ENCODE assay signal across 8 cellular contexts in genomic region chr10:43105119-43105792, GRCh38. TPM values are rescaled to one million over a fixed set of nuclear protein-coding genes. Genes with fewer than 3 reads are reported as not detected.
A peak's percentile ranks its signal among the peaks of the same experiment; 100 is the strongest.
DNase-seq lines count a peak whose midpoint lies in the region; ATAC-seq, FAIRE-seq and TF ChIP-seq lines count a peak whose summit lies in the region.

No MANE protein-coding gene starts in this region.

- H3K4me3 ChIP-seq in ACC112 (ENCODE audit: low read depth, low read length) (peak overlapping the region; percentile 85), HepG2 (replicated peaks in 1 of 3; ENCODE audit: insufficient read depth in 1 of 3, low read depth in 2 of 3, low read length in 3 of 3) (peak overlapping the region; percentile 32 to 62 (median 39); a peak in 4 of 6 replicates)

- ATAC-seq in GM18511 (IDR thresholded peaks at IDR 0.05; ENCODE audit: unreplicated experiment) (peak; percentile 85), HG03039 (IDR thresholded peaks at IDR 0.05; ENCODE audit: unreplicated experiment) (peak; percentile 75), HepG2 (peak; percentile 90)

- peaks cover 21% of the 10 kb centered on the region for H3K27me3 Mint-ChIP-seq in activated CD4-positive, alpha-beta T cell treated with anti-CD3 and anti-CD28 coated beads, Interleukin-2, amount 10 ng/mL, durations not matched to agents 7 days and 5 days
- peaks cover 35% of the 10 kb centered on the region for H3K27me3 Mint-ChIP-seq in dendritic cell treated with granulocyte-macrophage colony-stimulating factor and Interleukin-4, amounts not matched to agents 40 ng/mL and 50 ng/mL, for 4 days

- no peak for FAIRE-seq in HepG2 (lab: Jason Lieb, UNC)

- H3K27me3 ChIP-seq in ACC112 (ENCODE audit: insufficient read depth, low read length) = peaks cover 31% of the 10 kb centered on the region
- peaks cover 0 to 39% of the 10 kb centered on the region in 2 experiments; a peak in 3 of 5 replicates for H3K27me3 ChIP-seq in HepG2 (ENCODE audit: control insufficient read depth in 1 of 2, insufficient read depth in 2 of 2, low read length in 2 of 2)

- H2AFZ ChIP-seq in ACC112 (ENCODE audit: low read length, unreplicated experiment) (peak overlapping the region; percentile 92), HepG2 (ENCODE audit: low read length) (no peak overlapping the region)

- TF ChIP-seq CTCF in HepG2 (CRISPR knock-in tag; IDR thresholded peaks at IDR 0.05) = peak; percentile 96

- BruUV-seq in HepG2 (replicated peaks; lab: Mats Ljungman, UMichigan) = no TSS peak

- H3K4me1 Mint-ChIP-seq in activated CD4-positive, alpha-beta T cell treated with anti-CD3 and anti-CD28 coated beads, Interleukin-2, amount 10 ng/mL, durations not matched to agents 7 days and 5 days = peaks cover 24% of the 10 kb centered on the region
- peaks cover 47% of the 10 kb centered on the region for H3K4me1 Mint-ChIP-seq in dendritic cell treated with granulocyte-macrophage colony-stimulating factor and Interleukin-4, amounts not matched to agents 40 ng/mL and 50 ng/mL, for 4 days (ENCODE audit: low read depth)

- in situ Hi-C loops in HepG2 (cut with HindIII; ENCODE audit: extremely low pct_ligation_motif_present, low pct_unique_long_range_greater_than_20kb) = loop anchor here (5.0 kb wide), 1 partner anchor 233 kb away; no protein-coding TSS in a partner anchor

- H3K27ac Mint-ChIP-seq in activated CD4-positive, alpha-beta T cell treated with anti-CD3 and anti-CD28 coated beads, Interleukin-2, amount 10 ng/mL, durations not matched to agents 7 days and 5 days = peak overlapping the region; percentile 9
- peak overlapping the region; percentile 75 for H3K27ac Mint-ChIP-seq in dendritic cell treated with granulocyte-macrophage colony-stimulating factor and Interleukin-4, amounts not matched to agents 40 ng/mL and 50 ng/mL, for 4 days

- no peak overlapping the region for H3K9ac ChIP-seq in HepG2 (ENCODE audit: insufficient read depth, low read depth, low read length)

- intact Hi-C loops in dendritic cell treated with granulocyte-macrophage colony-stimulating factor and Interleukin-4, amounts not matched to agents 40 ng/mL and 50 ng/mL, for 4 days (cut with micrococcal nuclease) = loop anchor here (1.0 to 2.0 kb wide), 3 partner anchors 13 to 352 kb away; no protein-coding TSS in a partner anchor
- intact Hi-C loops in HepG2 (cut with micrococcal nuclease; ENCODE audit: unreplicated experiment) = loop anchor here (1.0 kb wide), 1 partner anchor 239 kb away; no protein-coding TSS in a partner anchor

- H3K36me3 Mint-ChIP-seq in activated CD4-positive, alpha-beta T cell treated with anti-CD3 and anti-CD28 coated beads, Interleukin-2, amount 10 ng/mL, durations not matched to agents 7 days and 5 days (ENCODE audit: low read depth) = no peaks in the 10 kb centered on the region
- H3K36me3 Mint-ChIP-seq in dendritic cell treated with granulocyte-macrophage colony-stimulating factor and Interleukin-4, amounts not matched to agents 40 ng/mL and 50 ng/mL, for 4 days (ENCODE audit: low read depth) = no peaks in the 10 kb centered on the region

- TF ChIP-seq EP300 in HepG2 (IDR thresholded peaks at IDR 0.05; ENCODE audit: low read depth in 2 of 2, low read length in 2 of 2) (no peak), HepG2 (CRISPR knock-in tag; IDR thresholded peaks at IDR 0.05; ENCODE audit: borderline replicate concordance) (no peak)

- no peaks in the 10 kb centered on the region for H3K9me3 ChIP-seq in HepG2 (ENCODE audit: low read length)

- 18% methylated on average over 36 of the region's 64 CpGs for WGBS in HepG2 (ENCODE audit: low lambda C conversion rate)

- CTCF ChIA-PET in activated CD4-positive, alpha-beta T cell treated with anti-CD3 and anti-CD28 coated beads, Interleukin-2, amount 10 ng/mL, durations not matched to agents 7 days and 5 days (lab: Charles Lee) = interaction anchor here (0.6 to 1.6 kb wide), 9 partner anchors 10 to 603 kb away, joined by 3 to 7 read pairs (median 3); no protein-coding TSS in a partner anchor
- CTCF ChIA-PET in HepG2 (lab: Yijun Ruan, JAX; ENCODE audit: low intra/inter-chr PET ratio, low total read pairs) = interaction anchor here (2.2 kb wide), 1 partner anchor 239 kb away, joined by 28 read pairs; no protein-coding TSS in a partner anchor

- peak overlapping the region; percentile 78 for H3K4me2 ChIP-seq in HepG2 (ENCODE audit: low read depth, low read length)

- H3K9me3 Mint-ChIP-seq in activated CD4-positive, alpha-beta T cell treated with anti-CD3 and anti-CD28 coated beads, Interleukin-2, amount 10 ng/mL, durations not matched to agents 7 days and 5 days = no peaks in the 10 kb centered on the region
- no peaks in the 10 kb centered on the region for H3K9me3 Mint-ChIP-seq in dendritic cell treated with granulocyte-macrophage colony-stimulating factor and Interleukin-4, amounts not matched to agents 40 ng/mL and 50 ng/mL, for 4 days

- POLR2A ChIA-PET in activated CD4-positive, alpha-beta T cell treated with anti-CD3 and anti-CD28 coated beads, Interleukin-2, amount 10 ng/mL, durations not matched to agents 7 days and 5 days (lab: Charles Lee) = no interaction called here
- POLR2A ChIA-PET in HepG2 (lab: Yijun Ruan, JAX) = no interaction called here

- TF ChIP-seq POLR2A in HepG2 (IDR thresholded peaks at IDR 0.05; ENCODE audit: insufficient read depth in 1 of 2, low read depth in 2 of 2, low read length in 2 of 2) = no peak

- no peaks in the 10 kb centered on the region for H3K36me3 ChIP-seq in ACC112 (ENCODE audit: insufficient read depth, low read length)
- H3K36me3 ChIP-seq in HepG2 (replicated peaks in 1 of 2; ENCODE audit: control insufficient read depth in 1 of 2, insufficient read depth in 2 of 2, low read length in 2 of 2) = no peaks in the 10 kb centered on the region

- H3K4me1 ChIP-seq in ACC112 (ENCODE audit: control insufficient read depth, insufficient read depth, low read length, unreplicated experiment) = no peaks in the 10 kb centered on the region
- H3K4me1 ChIP-seq in HepG2 (ENCODE audit: insufficient read depth, low read length) = peaks cover 11% of the 10 kb centered on the region

- peak; percentile 97 for TF ChIP-seq RAD21 in HepG2 (CRISPR knock-in tag; IDR thresholded peaks at IDR 0.05)

- DNase-seq in NCI-H226 (peak; percentile 61), HepG2 (ENCODE audit: low spot score) (peak; percentile 36)
- peak; percentile 72 for DNase-seq in activated CD4-positive, alpha-beta T cell treated with anti-CD3 and anti-CD28 coated beads, Interleukin-2, amount 10 ng/mL, durations not matched to agents 7 days and 5 days
- DNase-seq in stimulated activated CD4-positive, alpha-beta T cell treated with anti-CD3 and anti-CD28 coated beads, Interleukin-1b, Interleukin-23, amount 100 ng/mL, for 48 hours = peak; percentile 77

- H3K4me3 Mint-ChIP-seq in activated CD4-positive, alpha-beta T cell treated with anti-CD3 and anti-CD28 coated beads, Interleukin-2, amount 10 ng/mL, durations not matched to agents 7 days and 5 days = peak overlapping the region; percentile 60
- peak overlapping the region; percentile 75 for H3K4me3 Mint-ChIP-seq in dendritic cell treated with granulocyte-macrophage colony-stimulating factor and Interleukin-4, amounts not matched to agents 40 ng/mL and 50 ng/mL, for 4 days

- H3K27ac ChIP-seq in ACC112 (ENCODE audit: low read depth, low read length) (no peak overlapping the region), HepG2 (ENCODE audit: extremely low read length, insufficient read depth, low read length) (no peak overlapping the region)

- H3K79me2 ChIP-seq in ACC112 (ENCODE audit: control insufficient read depth, insufficient read depth, low read length, unreplicated experiment) = no peaks in the 10 kb centered on the region
- H3K79me2 ChIP-seq in HepG2 (ENCODE audit: insufficient read depth, low read length) = no peaks in the 10 kb centered on the region

- H4K20me1 ChIP-seq in HepG2 (ENCODE audit: insufficient read depth, low read length) = no peaks in the 10 kb centered on the region

RNA-seq across cellular contexts. Expression of gene RET, which starts 28.4 kb away (rescaled TPM):
- under 1 TPM; 0.10 TPM for total RNA-seq in activated CD4-positive, alpha-beta T cell treated with anti-CD3 and anti-CD28 coated beads, Interleukin-2, amount 10 ng/mL, durations not matched to agents 7 days and 5 days
- total RNA-seq in HepG2 (2016; rRNA removed; fragmentation: Illumina TruSeq; extraction: Trizol) = 0.02 TPM in 1 of 2 replicates, not detected in the other
- not detected in 2 replicates for total RNA-seq in HepG2 (2016; cell fraction: cytosol; rRNA removed; fragmentation: Illumina TruSeq; extraction: Trizol; ENCODE audit: low read depth)
- not detected in 2 replicates for total RNA-seq in HepG2 (2016; cell fraction: insoluble cytoplasmic fraction; rRNA removed; fragmentation: Illumina TruSeq; extraction: Trizol)
- total RNA-seq in HepG2 (2016; cell fraction: membrane; rRNA removed; fragmentation: Illumina TruSeq; extraction: Trizol) = not detected in 2 replicates
- not detected in 2 replicates for total RNA-seq in HepG2 (2016; cell fraction: nucleus; rRNA removed; fragmentation: Illumina TruSeq; extraction: Trizol)
- polyA plus RNA-seq in HepG2 (2011; rRNA removed) = not detected in 2 replicates
- polyA plus RNA-seq in HepG2 (2011; cell fraction: cytosol; rRNA removed) = not detected in 2 replicates
- polyA plus RNA-seq in HepG2 (2011; cell fraction: nucleus; rRNA removed) = not detected in 2 replicates
- polyA plus RNA-seq in HepG2 (2012) = 0.03 TPM in 1 of 2 replicates, not detected in the other
- polyA plus RNA-seq in HepG2 (2016; cell fraction: cytosol; fragmentation: Illumina TruSeq; extraction: Trizol; ENCODE audit: low read depth) = not detected in 2 replicates
- polyA plus RNA-seq in HepG2 (2016; cell fraction: insoluble cytoplasmic fraction; fragmentation: Illumina TruSeq; extraction: Trizol; ENCODE audit: low read depth) = not detected in 2 replicates
- not detected in 2 replicates for polyA plus RNA-seq in HepG2 (2016; cell fraction: membrane; fragmentation: Illumina TruSeq; extraction: Trizol; ENCODE audit: low read depth)
- not detected in 2 replicates for polyA plus RNA-seq in HepG2 (2016; cell fraction: nucleus; fragmentation: Illumina TruSeq; extraction: Trizol; ENCODE audit: insufficient read depth, low read depth)
- 0.04 TPM in 1 of 2 replicates, not detected in the other for polyA minus RNA-seq in HepG2 (2011; rRNA and poly(A)+ RNA removed; ENCODE audit: low replicate concordance)
- not detected in 2 replicates for polyA minus RNA-seq in HepG2 (2011; cell fraction: cytosol; rRNA and poly(A)+ RNA removed)
- polyA minus RNA-seq in HepG2 (2011; cell fraction: nucleus; rRNA and poly(A)+ RNA removed) = not detected in 2 replicates

RNA-seq across cellular contexts. Expression of gene CSGALNACT2, which starts 33.0 kb away (rescaled TPM):
- total RNA-seq in activated CD4-positive, alpha-beta T cell treated with anti-CD3 and anti-CD28 coated beads, Interleukin-2, amount 10 ng/mL, durations not matched to agents 7 days and 5 days = 10 to 100 TPM; 36.2 to 41.0 TPM
- total RNA-seq in HepG2 (2016; rRNA removed; fragmentation: Illumina TruSeq; extraction: Trizol) = 3.3 and 3.6 TPM in 2 replicates
- 9.3 and 11.5 TPM in 2 replicates for total RNA-seq in HepG2 (2016; cell fraction: cytosol; rRNA removed; fragmentation: Illumina TruSeq; extraction: Trizol; ENCODE audit: low read depth)
- 3.5 and 3.7 TPM in 2 replicates for total RNA-seq in HepG2 (2016; cell fraction: insoluble cytoplasmic fraction; rRNA removed; fragmentation: Illumina TruSeq; extraction: Trizol)
- total RNA-seq in HepG2 (2016; cell fraction: membrane; rRNA removed; fragmentation: Illumina TruSeq; extraction: Trizol) = 9.4 and 11.4 TPM in 2 replicates
- 4.3 and 4.5 TPM in 2 replicates for total RNA-seq in HepG2 (2016; cell fraction: nucleus; rRNA removed; fragmentation: Illumina TruSeq; extraction: Trizol)
- 7.1 and 8.2 TPM in 2 replicates for polyA plus RNA-seq in HepG2 (2011; rRNA removed)
- polyA plus RNA-seq in HepG2 (2011; cell fraction: cytosol; rRNA removed) = 3.4 and 6.9 TPM in 2 replicates
- polyA plus RNA-seq in HepG2 (2011; cell fraction: nucleus; rRNA removed) = 5.3 and 8.7 TPM in 2 replicates
- 5.8 and 10.3 TPM in 2 replicates for polyA plus RNA-seq in HepG2 (2012)
- polyA plus RNA-seq in HepG2 (2016; cell fraction: cytosol; fragmentation: Illumina TruSeq; extraction: Trizol; ENCODE audit: low read depth) = 1.3 and 1.5 TPM in 2 replicates
- polyA plus RNA-seq in HepG2 (2016; cell fraction: insoluble cytoplasmic fraction; fragmentation: Illumina TruSeq; extraction: Trizol; ENCODE audit: low read depth) = 5.7 TPM in 2 replicates
- 3.9 and 4.4 TPM in 2 replicates for polyA plus RNA-seq in HepG2 (2016; cell fraction: membrane; fragmentation: Illumina TruSeq; extraction: Trizol; ENCODE audit: low read depth)
- 10.6 and 11.0 TPM in 2 replicates for polyA plus RNA-seq in HepG2 (2016; cell fraction: nucleus; fragmentation: Illumina TruSeq; extraction: Trizol; ENCODE audit: insufficient read depth, low read depth)
- 3.1 and 4.4 TPM in 2 replicates for polyA minus RNA-seq in HepG2 (2011; rRNA and poly(A)+ RNA removed; ENCODE audit: low replicate concordance)
- 5.9 and 8.1 TPM in 2 replicates for polyA minus RNA-seq in HepG2 (2011; cell fraction: cytosol; rRNA and poly(A)+ RNA removed)
- polyA minus RNA-seq in HepG2 (2011; cell fraction: nucleus; rRNA and poly(A)+ RNA removed) = 8.2 and 10.3 TPM in 2 replicates
